Comparison of ENCODE assay signal across 8 cellular contexts in the genomic region with DNA sequence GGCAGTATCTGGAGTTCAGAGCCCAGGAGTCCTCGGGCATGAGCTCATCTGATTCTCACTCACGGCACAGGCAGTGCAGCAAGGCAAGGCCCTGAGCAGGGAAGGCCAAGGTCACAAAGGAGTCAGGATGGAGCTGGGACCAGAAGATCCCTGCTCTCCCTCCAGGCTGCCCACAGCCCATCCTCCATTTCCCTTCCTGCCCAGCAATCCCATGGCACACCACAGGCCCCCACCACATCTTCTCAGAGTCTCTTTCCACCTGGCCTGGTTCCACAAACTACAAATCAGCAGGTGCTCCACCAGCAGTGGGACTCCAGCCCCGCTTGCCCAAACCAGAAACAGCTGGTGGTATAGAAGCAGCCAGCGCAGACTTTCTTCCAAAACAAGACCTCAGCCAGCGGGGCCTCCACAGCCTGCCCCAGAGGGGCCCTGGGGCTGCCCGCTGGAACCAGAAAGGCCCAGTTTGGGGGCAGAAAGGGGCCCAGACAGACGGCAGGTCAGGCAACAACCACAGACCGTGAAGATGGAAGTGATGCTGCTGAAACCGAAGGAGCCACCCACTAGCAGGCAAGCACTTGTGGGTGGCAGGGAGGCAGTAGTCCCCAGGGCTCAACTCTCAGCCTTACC. TPM values are rescaled to one million over a fixed set of nuclear protein-coding genes. Genes with fewer than 3 reads are reported as not detected.
DNase-seq lines count a peak whose midpoint lies in the region; ATAC-seq and TF ChIP-seq lines count a peak whose summit lies in the region.

No MANE protein-coding gene starts in this region.

- H3K4me3 ChIP-seq in CD4-positive, CD25-positive, alpha-beta regulatory T cell (ENCODE audit: low read depth, low read length) = peak overlapping the region; percentile 32
- H3K4me3 ChIP-seq in ascending aorta = no peak overlapping the region
- no peak overlapping the region for H3K4me3 ChIP-seq in sigmoid colon
- H3K4me3 ChIP-seq in hepatocyte = no peak overlapping the region

- no peak overlapping the region for H2AFZ ChIP-seq in hepatocyte

- peaks cover 18 to 92% (median 64%) of the 10 kb centered on the region in 4 donors for H3K4me1 Mint-ChIP-seq in CD4-positive, CD25-positive, alpha-beta regulatory T cell

- H3K9me2 ChIP-seq in hepatocyte (replicated peaks; ENCODE audit: insufficient read depth) = no peaks in the 10 kb centered on the region

- WGBS in sigmoid colon, 2 donors = 42 to 69% methylated on average over 9 of the region's 9 CpGs
- WGBS in hepatocyte (ENCODE audit: low lambda C conversion rate, missing lambda C conversion rate) = 82% methylated on average over 9 of the region's 9 CpGs

- peaks cover 29% of the 10 kb centered on the region for H3K36me3 Mint-ChIP-seq in CD4-positive, CD25-positive, alpha-beta regulatory T cell

- no peak for TF ChIP-seq EP300 in sigmoid colon (IDR thresholded peaks at IDR 0.05)

- peak; percentile 48 to 66 for ATAC-seq in CD4-positive, CD25-positive, alpha-beta regulatory T cell (ENCODE audit: low read depth in 2 of 2)
- ATAC-seq in GM19043 (IDR thresholded peaks at IDR 0.05; ENCODE audit: low read depth, unreplicated experiment) (peak; percentile 56), HG03196 (IDR thresholded peaks at IDR 0.05; ENCODE audit: unreplicated experiment) (peak; percentile 57), esophagus mucosa (no peak)

- H3K4me1 ChIP-seq in CD4-positive, CD25-positive, alpha-beta regulatory T cell (ENCODE audit: control insufficient read depth, insufficient read depth, low read length, poor library complexity, severe bottlenecking) = peaks cover 80% of the 10 kb centered on the region
- H3K4me1 ChIP-seq in ascending aorta (peaks cover 19 to 45% of the 10 kb centered on the region in 2 donors), sigmoid colon (peaks cover 0 to 87% (median 63%) of the 10 kb centered on the region in 4 donors), hepatocyte (ENCODE audit: insufficient read depth) (peaks cover 6% of the 10 kb centered on the region)

- no peaks in the 10 kb centered on the region for H3K9me3 Mint-ChIP-seq in CD4-positive, CD25-positive, alpha-beta regulatory T cell

- TF ChIP-seq POLR2A in sigmoid colon (IDR thresholded peaks at IDR 0.05) = no peak

- H3K27ac ChIP-seq in CD4-positive, CD25-positive, alpha-beta regulatory T cell (ENCODE audit: insufficient read depth, low read length, poor library complexity, severe bottlenecking) = peak overlapping the region; percentile 52
- H3K27ac ChIP-seq in ascending aorta = peak overlapping the region; percentile 68 to 72
- peak overlapping the region; percentile 23 to 74 (median 52) for H3K27ac ChIP-seq in sigmoid colon
- H3K27ac ChIP-seq in hepatocyte = no peak overlapping the region

- peak overlapping the region; percentile 76 to 91 (median 83) for H3K27ac Mint-ChIP-seq in CD4-positive, CD25-positive, alpha-beta regulatory T cell

- H4K20me1 ChIP-seq in hepatocyte (ENCODE audit: insufficient read depth, poor library complexity, severe bottlenecking) = peaks cover 57% of the 10 kb centered on the region

- H3K27me3 ChIP-seq in CD4-positive, CD25-positive, alpha-beta regulatory T cell (ENCODE audit: control insufficient read depth, insufficient read depth, low read length) = no peaks in the 10 kb centered on the region
- no peaks in the 10 kb centered on the region for H3K27me3 ChIP-seq in ascending aorta
- no peaks in the 10 kb centered on the region for H3K27me3 ChIP-seq in sigmoid colon
- H3K27me3 ChIP-seq in hepatocyte = no peaks in the 10 kb centered on the region

- peak in 1 of 3 donors; percentile 55 for DNase-seq in CD4-positive, CD25-positive, alpha-beta regulatory T cell
- no peak for DNase-seq in ascending aorta (ENCODE audit: low spot score in 2 of 2)
- no peak for DNase-seq in sigmoid colon
- DNase-seq in hepatocyte (ENCODE audit: low spot score) = no peak
- DNase-seq in DMS53 treated with DMSO at 0.1 percent for 48 hours (lab: John Stamatoyannopoulos, UW; ENCODE audit: unreplicated experiment) = no peak

- peak overlapping the region; percentile 29 to 81 (median 71) for H3K4me3 Mint-ChIP-seq in CD4-positive, CD25-positive, alpha-beta regulatory T cell

- H3K79me2 ChIP-seq in hepatocyte = peaks cover 99% of the 10 kb centered on the region

- no peaks in the 10 kb centered on the region for H3K27me3 Mint-ChIP-seq in CD4-positive, CD25-positive, alpha-beta regulatory T cell

- H3K9me3 ChIP-seq in CD4-positive, CD25-positive, alpha-beta regulatory T cell (ENCODE audit: control insufficient read depth in 2 of 2, low read length in 2 of 2) = no peaks in the 10 kb centered on the region
- H3K9me3 ChIP-seq in ascending aorta = no peaks in the 10 kb centered on the region
- H3K9me3 ChIP-seq in sigmoid colon = no peaks in the 10 kb centered on the region
- H3K9me3 ChIP-seq in hepatocyte (ENCODE audit: low read depth) = no peaks in the 10 kb centered on the region

- peaks cover 52% of the 10 kb centered on the region for H3K36me3 ChIP-seq in CD4-positive, CD25-positive, alpha-beta regulatory T cell (ENCODE audit: control insufficient read depth, insufficient read depth, low read length)
- peaks cover 0 to 5% of the 10 kb centered on the region in 2 donors for H3K36me3 ChIP-seq in ascending aorta
- no peaks in the 10 kb centered on the region for H3K36me3 ChIP-seq in sigmoid colon
- no peaks in the 10 kb centered on the region for H3K36me3 ChIP-seq in hepatocyte (replicated peaks; ENCODE audit: insufficient read depth, low read depth)

- no peak overlapping the region for H3K4me2 ChIP-seq in hepatocyte

- no peak for TF ChIP-seq CTCF in ascending aorta (IDR thresholded peaks at IDR 0.05)
- no peak for TF ChIP-seq CTCF in sigmoid colon (IDR thresholded peaks at IDR 0.05)
- TF ChIP-seq CTCF in hepatocyte (IDR thresholded peaks at IDR 0.05; ENCODE audit: poor library complexity) = no peak

- intact Hi-C loops in ascending aorta (cut with DNase I) = no loop called here
- intact Hi-C loops in sigmoid colon (cut with DNase I) = no loop called here

RNA-seq across cellular contexts. Expression of a gene that starts 12.2 kb away (rescaled TPM):
- 259 TPM for total RNA-seq in CD4-positive, CD25-positive, alpha-beta regulatory T cell
- polyA plus RNA-seq in CD4-positive, CD25-positive, alpha-beta regulatory T cell = 10 to 100 TPM; 46.9 to 71.5 (median 59.8) TPM
- total RNA-seq in ascending aorta (54.6 TPM), sigmoid colon (10 to 100 TPM; 55.1 to 73.1 (median 62.8) TPM), esophagus mucosa (71.5 TPM), hepatocyte (54.3 and 64.6 TPM in 2 replicates)
- polyA plus RNA-seq in sigmoid colon (100 to 1,000 TPM; 153 to 210 (median 195) TPM), hepatocyte (48.0 and 57.0 TPM in 2 replicates)

RNA-seq across cellular contexts. Expression of a gene that starts 48.3 kb away (rescaled TPM):
- 1.2 TPM for total RNA-seq in CD4-positive, CD25-positive, alpha-beta regulatory T cell
- 1 to 10 TPM in 2 of 4 donors, under 1 TPM in 2; 0.52 to 1.3 (median 0.81) TPM for polyA plus RNA-seq in CD4-positive, CD25-positive, alpha-beta regulatory T cell
- total RNA-seq in ascending aorta (2,056 TPM), sigmoid colon (1,000 to 10,000 TPM in 2 of 4 donors, 100 to 1,000 TPM in 2; 616 to 2,079 (median 918) TPM), esophagus mucosa (125 TPM), hepatocyte (40.9 and 58.6 TPM in 2 replicates)
- polyA plus RNA-seq in sigmoid colon (1,000 to 10,000 TPM in 1 of 3 donors, 100 to 1,000 TPM in 1, 10 to 100 TPM in 1; 85.1 to 1,326 (median 302) TPM), hepatocyte (66.2 and 69.9 TPM in 2 replicates)

Comparison
In these comparisons a context has a peak if more than half of its experiments do, and no peak if none do; other contexts are left out.
1. RNA of a gene that starts 48.3 kb away (total RNA-seq): 2,056 TPM in ascending aorta (single experiment), 616 to 2,079 TPM in sigmoid colon, 125 TPM in esophagus mucosa (single experiment) and 40.9 to 58.6 TPM in hepatocyte; 1.2 TPM in CD4-positive, CD25-positive, alpha-beta regulatory T cell (single experiment); every median in the first group is over 10 times any median in the second.